23 cellular contexts compared by ENCODE assay signal in the genomic region with DNA sequence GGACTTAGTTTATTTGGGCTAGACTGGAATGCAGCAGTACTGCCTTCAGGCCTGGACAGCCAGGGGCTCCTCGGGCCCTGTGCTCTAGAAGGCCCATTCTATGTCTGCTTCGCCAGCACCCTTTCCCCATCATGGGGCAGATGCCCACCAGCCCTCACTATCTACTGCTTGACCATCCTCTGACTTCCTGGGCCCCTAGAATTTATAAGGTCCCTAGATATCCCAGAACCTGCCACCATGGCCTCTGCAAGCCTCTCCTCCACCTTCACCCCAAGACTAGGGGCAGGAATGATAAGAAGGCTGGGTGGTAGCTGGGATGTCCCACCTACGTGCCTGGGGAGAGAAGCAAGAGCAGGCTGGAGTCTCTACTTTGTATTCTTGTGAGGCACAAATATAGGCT.
"Had no signal": no experiment of that assay in that cellular context is flagged by ENCODE, and none has a peak within 500 bp of the region (broad histone marks: within the 10 kb centered on the region; RNA-seq: fewer than 3 reads in every experiment).

No MANE protein-coding gene starts in this region.

- DNase-seq: cerebellar nuclear complex; cortex of kidney; effector memory CD8-positive, alpha-beta T cell; foreskin fibroblast; gastrocnemius medialis; head of caudate nucleus; pancreas; retina; sigmoid colon; stimulated activated CD4-positive, alpha-beta T cell treated with anti-CD3 and anti-CD28 coated beads, Interleukin-15, amount 100 ng/mL, for 24 hours; stimulated activated CD4-positive, alpha-beta T cell treated with anti-CD3 and anti-CD28 coated beads, Interleukin-2, amount 100 ng/mL, for 48 hours; stimulated activated naive CD4-positive, alpha-beta T cell treated with Interleukin-2 at 50 U/mL for 16 hours; stomach; tibial artery had no signal

- H3K4me3 ChIP-seq: gastrocnemius medialis, lung, pancreas, sigmoid colon, stomach, tibial artery had no signal

- H3K36me3 Mint-ChIP-seq: natural killer cell treated with Interleukin-12 subunit alpha and Interleukin-12 subunit beta and Interleukin-15 and Interleukin-18, amount 100 ng/mL, for 72 hours had no signal

- H3K4me1 ChIP-seq: pancreas had no signal

- H3K36me3 ChIP-seq: gastrocnemius medialis, neutrophil, pancreas had no signal

- H3K4me3 Mint-ChIP-seq: effector memory CD8-positive, alpha-beta T cell; memory B cell; natural killer cell treated with Interleukin-12 subunit alpha and Interleukin-12 subunit beta and Interleukin-15 and Interleukin-18, amount 100 ng/mL, for 72 hours; neural crest cell; type B pancreatic cell had no signal

- FAIRE-seq: keratinocyte, pancreas, urothelium cell line had no signal

- H3K27ac Mint-ChIP-seq: effector memory CD8-positive, alpha-beta T cell; natural killer cell treated with Interleukin-12 subunit alpha and Interleukin-12 subunit beta and Interleukin-15 and Interleukin-18, amount 100 ng/mL, for 72 hours; type B pancreatic cell had no signal

- H3K27me3 ChIP-seq: gastrocnemius medialis, neutrophil, pancreas, sigmoid colon, stomach, tibial artery had no signal

- ATAC-seq: effector memory CD8-positive, alpha-beta T cell; gastrocnemius medialis; left lobe of liver; natural killer cell treated with Interleukin-12 subunit alpha and Interleukin-12 subunit beta and Interleukin-15 and Interleukin-18, amount 100 ng/mL, for 72 hours; pancreas had no signal

- H3K4me1 Mint-ChIP-seq: neural crest cell had no signal

- H3K27me3 Mint-ChIP-seq: effector memory CD8-positive, alpha-beta T cell; memory B cell; natural killer cell treated with Interleukin-12 subunit alpha and Interleukin-12 subunit beta and Interleukin-15 and Interleukin-18, amount 100 ng/mL, for 72 hours; type B pancreatic cell had no signal

- H3K9me3 Mint-ChIP-seq: effector memory CD8-positive, alpha-beta T cell; memory B cell; natural killer cell treated with Interleukin-12 subunit alpha and Interleukin-12 subunit beta and Interleukin-15 and Interleukin-18, amount 100 ng/mL, for 72 hours; neural crest cell; type B pancreatic cell had no signal

- H3K9me3 ChIP-seq: gastrocnemius medialis, neutrophil, pancreas, sigmoid colon, stomach, tibial artery had no signal

- H3K27ac ChIP-seq: gastrocnemius medialis, neutrophil, pancreas, stomach, tibial artery had no signal
